ENCODE assay signal across 21 cellular contexts in the genomic region with DNA sequence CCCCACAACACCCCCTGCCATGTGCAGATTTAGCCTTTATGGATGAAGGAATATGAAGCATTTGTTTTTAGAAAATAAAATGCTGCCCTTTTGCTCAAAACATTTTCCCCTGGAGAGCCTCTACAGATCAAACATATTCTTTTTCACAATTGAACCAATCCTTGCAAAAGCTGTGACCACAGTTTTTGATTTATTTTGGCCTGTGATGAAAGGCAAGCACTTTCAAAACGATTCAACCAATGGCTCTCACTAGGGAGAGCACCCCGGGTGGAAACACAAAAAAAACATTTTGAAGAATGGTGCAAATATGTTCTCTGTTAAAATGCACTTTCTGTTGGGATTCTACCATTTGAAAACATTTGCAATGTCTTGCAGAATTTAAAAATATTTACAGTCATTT.
DNase-seq lines count a peak whose midpoint lies in the region; ATAC-seq lines count a peak whose summit lies in the region.
"Had no signal": no experiment of that assay in that cellular context is flagged by ENCODE, and none has a peak within 500 bp of the region (broad histone marks: within the 10 kb centered on the region; RNA-seq: fewer than 3 reads in every experiment).

No MANE protein-coding gene starts in this region.

- peak; percentile 83 for ATAC-seq in left lobe of liver
- ATAC-seq: GM12878 had no signal

- DNase-seq in astrocyte of the hippocampus (ENCODE audit: low read depth, low spot score) (peak; percentile 9), left lobe of liver (ENCODE audit: low spot score) (no peak), pons (ENCODE audit: low spot score) (peak; percentile 1), NCI-H1436 treated with DMSO at 0.1 percent for 48 hours (lab: John Stamatoyannopoulos, UW) (no peak), NCI-H69 (lab: John Stamatoyannopoulos, UW) (no peak)
- DNase-seq: 8988T; ACHN; BE2C; C1 segment of cervical spinal cord; CD4-positive, alpha-beta memory T cell; CD4-positive, CD25-positive, alpha-beta regulatory T cell; CD8-positive, alpha-beta memory T cell; COR-L47; DMS 273 treated with DMSO at 0.1 percent for 48 hours; DMS153; DMS53; DMS79; DND-41; EL; GDM1 had no signal

Comparison
In these comparisons a context has a peak if more than half of its experiments do, and no peak if none do; other contexts are left out.
1. DNase-seq: peak in astrocyte of the hippocampus (single experiment) and pons (single experiment); none in left lobe of liver (single experiment), NCI-H1436 treated with DMSO at 0.1 percent for 48 hours (single experiment) and NCI-H69 (single experiment).